8 cellular contexts compared by ENCODE assay signal in the genomic region with DNA sequence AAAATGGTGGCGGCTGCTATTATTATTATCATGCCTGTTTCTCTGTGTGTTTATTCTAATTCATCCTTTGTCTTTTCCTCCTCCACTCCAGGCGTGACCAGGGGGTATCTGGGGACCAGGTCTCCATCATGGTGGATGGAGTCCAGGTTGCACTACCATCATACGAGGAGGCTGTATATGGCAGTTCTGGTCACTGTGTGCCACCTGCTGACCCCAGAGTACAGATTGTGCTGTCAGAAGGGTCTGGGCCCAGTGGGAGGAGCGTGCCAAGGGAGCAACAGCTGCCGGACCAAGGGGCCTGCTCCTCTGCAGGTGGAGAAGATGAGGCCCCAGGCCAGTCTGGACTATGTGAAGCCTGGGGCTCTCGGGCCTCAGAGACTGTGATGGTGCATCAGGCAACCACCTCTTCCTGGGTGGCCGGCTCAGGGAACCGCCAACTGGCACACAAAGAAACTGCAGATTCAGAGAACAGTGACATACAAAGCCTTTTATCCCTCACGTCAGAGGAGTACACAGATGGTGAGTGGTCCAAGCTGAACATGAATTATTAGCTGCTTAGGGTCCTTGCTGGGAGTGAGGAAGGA. TPM values are rescaled to one million over a fixed set of nuclear protein-coding genes. Genes with fewer than 3 reads are reported as not detected.
DNase-seq lines count a peak whose midpoint lies in the region; ATAC-seq, FAIRE-seq and TF ChIP-seq lines count a peak whose summit lies in the region.

No MANE protein-coding gene starts in this region.

- no peak for TF ChIP-seq EP300 in GM12878 (IDR thresholded peaks at IDR 0.05; ENCODE audit: borderline replicate concordance in 1 of 2, control insufficient read depth in 1 of 2, low read depth in 2 of 2, low read length in 2 of 2)

- H3K79me2 ChIP-seq in GM12878 (ENCODE audit: control insufficient read depth, insufficient read depth, low read length), result peaks cover 1% of the 10 kb centered on the region; the same call in 1 of the 2 replicates

- no peaks in the 10 kb centered on the region for H3K27me3 ChIP-seq in GM12878 (replicated peaks in 1 of 2; ENCODE audit: control insufficient read depth in 2 of 2, insufficient read depth in 2 of 2, low read length in 1 of 2)

- no peak overlapping the region for H3K4me3 ChIP-seq in GM12878

- H3K9me3 ChIP-seq in GM12878 (replicated peaks; ENCODE audit: control insufficient read depth, insufficient read depth, low read length), result no peaks in the 10 kb centered on the region

- H4K20me1 ChIP-seq in GM12878 (ENCODE audit: control insufficient read depth, insufficient read depth), result no peaks in the 10 kb centered on the region

- peak; percentile 41; the same call in 1 of the 2 replicates for TF ChIP-seq RAD21 in GM12878 (IDR thresholded peaks at IDR 0.05; ENCODE audit: insufficient read depth, low read depth, low read length)

- no peak overlapping the region for H2AFZ ChIP-seq in GM12878 (ENCODE audit: control insufficient read depth, low read depth, low read length)

- SMC1A ChIA-PET in GM12878 (lab: Charles Lee; ENCODE audit: uncharacterized antibody, unreplicated experiment), result interaction anchor here (1.0 to 7.5 kb wide), 10 partner anchors 10 to 107 kb away, joined by 3 to 46 read pairs (median 4); no protein-coding TSS in a partner anchor

- TF ChIP-seq POLR2A in GM12878 (IDR thresholded peaks at IDR 0.05; ENCODE audit: low read depth, low read length), result no peak

- FAIRE-seq in GM12878 (lab: Jason Lieb, UNC), result peak; percentile 35

- H3K36me3 ChIP-seq in GM12878 (ENCODE audit: control insufficient read depth in 2 of 2, insufficient read depth in 2 of 2, low read length in 1 of 2), result peaks cover 40 to 63% of the 10 kb centered on the region in 2 experiments

- CTCF ChIA-PET in GM12878 (lab: Yijun Ruan, JAX), result interaction anchor here (0.7 to 2.8 kb wide), 9 partner anchors 11 to 115 kb away, joined by 3 to 12 read pairs (median 4); no protein-coding TSS in a partner anchor

- H3K27ac ChIP-seq in GM12878 (ENCODE audit: control insufficient read depth, insufficient read depth), result no peak overlapping the region

- peak; percentile 20 to 44 (median 30); a peak in 3 of 6 replicates for TF ChIP-seq CTCF in GM12878 (IDR thresholded peaks at IDR 0.05 in 2 of 3, conservative IDR thresholded peaks at IDR 0.05 in 1 of 3; ENCODE audit: control insufficient read depth in 2 of 3, extremely low read depth in 1 of 3, insufficient read depth in 1 of 3, low read depth in 3 of 3, low read length in 3 of 3)

- H3K4me1 ChIP-seq in GM12878 (ENCODE audit: control insufficient read depth, insufficient read depth, low read length), result peaks cover 9% of the 10 kb centered on the region

- in situ Hi-C loops in GM12878 (cut with MboI), result no loop called here

- POLR2A ChIA-PET in GM12878 (lab: Charles Lee), result interaction anchor here (1.1 to 2.4 kb wide), 3 partner anchors 10 to 100 kb away, joined by 3 to 10 read pairs (median 5); a partner anchor contains a TSS

- no peak overlapping the region for H3K9ac ChIP-seq in GM12878 (ENCODE audit: control insufficient read depth, insufficient read depth, low read length)

- H3K4me2 ChIP-seq in GM12878 (ENCODE audit: control insufficient read depth, insufficient read depth), result no peak overlapping the region

- intact Hi-C loops in GM12878 (cut with micrococcal nuclease; ENCODE audit: unreplicated experiment), result no loop called here

- RAD21 ChIA-PET in GM12878 (lab: Charles Lee; ENCODE audit: unreplicated experiment), result interaction anchor here (1.1 to 2.7 kb wide), 7 partner anchors 24 to 299 kb away, joined by 3 to 14 read pairs (median 3); no protein-coding TSS in a partner anchor

- 90% methylated on average over 9 of the region's 9 CpGs for WGBS in GM12878 (ENCODE audit: insufficient coverage, insufficient replicate concordance, low lambda C conversion rate, missing lambda C conversion rate)

- DNase-seq in NCI-H345 (lab: John Stamatoyannopoulos, UW) (peak; percentile 17), NCI-H345 treated with DMSO at 0.1 percent for 48 hours (lab: John Stamatoyannopoulos, UW; ENCODE audit: unreplicated experiment) (no peak), NCI-H69 (lab: John Stamatoyannopoulos, UW) (peak; percentile 89), GM12878 (ENCODE audit: low read depth, low spot score) (no peak), nucleus accumbens (lab: John Stamatoyannopoulos, UW) (peak in 30 of 56 donors; percentile 19 to 66 (median 37)), amniotic stem cell (lab: John Stamatoyannopoulos, UW) (no peak)

- ATAC-seq in GM12878 (peak; percentile 89), HG03097 (IDR thresholded peaks at IDR 0.05; ENCODE audit: low FRiP score, unreplicated experiment) (no peak), GM19397 (IDR thresholded peaks at IDR 0.05; ENCODE audit: unreplicated experiment) (no peak)

- BruUV-seq in GM12878 (replicated peaks; lab: Mats Ljungman, UMichigan), result no TSS peak

TF ChIP-seq in GM12878, 131 proteins besides CTCF, POLR2A, EP300 and RAD21 (continues in another document):
- no peak for TF ChIP-seq BACH1 (IDR thresholded peaks at IDR 0.05; ENCODE audit: borderline replicate concordance)
- TF ChIP-seq BRCA1 (IDR thresholded peaks at IDR 0.05; ENCODE audit: low read depth, low read length), result no peak
- TF ChIP-seq KLF5 (IDR thresholded peaks at IDR 0.05; ENCODE audit: partially characterized antibody), result no peak
- TF ChIP-seq NR2C1 (IDR thresholded peaks at IDR 0.05), result no peak
- TF ChIP-seq RAD51 (IDR thresholded peaks at IDR 0.05), result no peak
- TF ChIP-seq CBFB (IDR thresholded peaks at IDR 0.05; ENCODE audit: low read depth), result no peak
- TF ChIP-seq JUNB (IDR thresholded peaks at IDR 0.05), result no peak
- no peak for TF ChIP-seq BCL11A (IDR thresholded peaks at IDR 0.05; ENCODE audit: low read depth, low read length)
- TF ChIP-seq DPF2 (IDR thresholded peaks at IDR 0.05), result no peak
- no peak for TF ChIP-seq ZSCAN29 (IDR thresholded peaks at IDR 0.05)
- no peak for TF ChIP-seq ZZZ3 (IDR thresholded peaks at IDR 0.05; ENCODE audit: control insufficient read depth, insufficient read length, low read depth)
- TF ChIP-seq NBN (IDR thresholded peaks at IDR 0.05), result no peak
- TF ChIP-seq FOXK2 (IDR thresholded peaks at IDR 0.05), result no peak
- TF ChIP-seq, protein P1, sequence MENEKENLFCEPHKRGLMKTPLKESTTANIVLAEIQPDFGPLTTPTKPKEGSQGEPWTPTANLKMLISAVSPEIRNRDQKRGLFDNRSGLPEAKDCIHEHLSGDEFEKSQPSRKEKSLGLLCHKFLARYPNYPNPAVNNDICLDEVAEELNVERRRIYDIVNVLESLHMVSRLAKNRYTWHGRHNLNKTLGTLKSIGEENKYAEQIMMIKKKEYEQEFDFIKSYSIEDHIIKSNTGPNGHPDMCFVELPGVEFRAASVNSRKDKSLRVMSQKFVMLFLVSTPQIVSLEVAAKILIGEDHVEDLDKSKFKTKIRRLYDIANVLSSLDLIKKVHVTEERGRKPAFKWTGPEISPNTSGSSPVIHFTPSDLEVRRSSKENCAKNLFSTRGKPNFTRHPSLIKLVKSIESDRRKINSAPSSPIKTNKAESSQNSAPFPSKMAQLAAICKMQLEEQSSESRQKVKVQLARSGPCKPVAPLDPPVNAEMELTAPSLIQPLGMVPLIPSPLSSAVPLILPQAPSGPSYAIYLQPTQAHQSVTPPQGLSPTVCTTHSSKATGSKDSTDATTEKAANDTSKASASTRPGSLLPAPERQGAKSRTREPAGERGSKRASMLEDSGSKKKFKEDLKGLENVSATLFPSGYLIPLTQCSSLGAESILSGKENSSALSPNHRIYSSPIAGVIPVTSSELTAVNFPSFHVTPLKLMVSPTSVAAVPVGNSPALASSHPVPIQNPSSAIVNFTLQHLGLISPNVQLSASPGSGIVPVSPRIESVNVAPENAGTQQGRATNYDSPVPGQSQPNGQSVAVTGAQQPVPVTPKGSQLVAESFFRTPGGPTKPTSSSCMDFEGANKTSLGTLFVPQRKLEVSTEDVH (IDR thresholded peaks at IDR 0.05; ENCODE audit: low read depth, partially characterized antibody), result no peak

RNA-seq across cellular contexts. Expression of a gene that starts 58.3 kb away (rescaled TPM):
- total RNA-seq in GM12878 (2013; cell fraction: nucleolus; rRNA removed), result 912 and 920 TPM in 2 replicates
- total RNA-seq in GM12878 (2014; rRNA removed) (179 and 209 TPM in 2 replicates), GM12878 (2014; rRNA removed; fragmentation: Illumina TruSeq; extraction: Trizol) (249 and 265 TPM in 2 replicates), GM12878 (2021) (278 and 291 TPM in 2 replicates)
- 182 TPM for polyA plus RNA-seq in GM12878 (2011; ENCODE audit: low read depth)
- polyA plus RNA-seq in GM12878 (2011; rRNA removed) (369 and 477 TPM in 2 replicates), GM12878 (2014; fragmentation: Illumina TruSeq; extraction: Trizol) (370 and 405 TPM in 2 replicates), GM12878 (2014; fragmentation: Nextera tagmentation; extraction: Ambion mirVana) (100 to 1,000 TPM; 136 to 225 TPM), GM12878 (2014; rRNA removed) (451 and 453 TPM in 2 replicates), GM12878 (2016; fragmentation: Nextera tagmentation; extraction: Ambion mirVana) (100 to 1,000 TPM; 266 to 284 TPM)
- polyA plus RNA-seq in GM12878 (2011; cell fraction: cytosol; rRNA removed), result 169 and 173 TPM in 2 replicates
- polyA plus RNA-seq in GM12878 (2011; cell fraction: nucleus; rRNA removed), result 1,417 and 1,542 TPM in 2 replicates
- 314 and 433 TPM in 2 replicates for polyA plus RNA-seq in GM12878 (2012)
- 137 and 170 TPM in 2 replicates for polyA minus RNA-seq in GM12878 (2011; rRNA and poly(A)+ RNA removed)
- polyA minus RNA-seq in GM12878 (2011; cell fraction: cytosol; rRNA and poly(A)+ RNA removed), result 87.6 and 101 TPM in 2 replicates
- 300 and 376 TPM in 2 replicates for polyA minus RNA-seq in GM12878 (2011; cell fraction: nucleus; rRNA and poly(A)+ RNA removed)

Comparison
In these comparisons a context has a peak if more than half of its experiments do, and no peak if none do; other contexts are left out.
1. DNase-seq: peak in NCI-H345 (single experiment), NCI-H69 (single experiment) and nucleus accumbens (30 of 56); none in NCI-H345 treated with DMSO at 0.1 percent for 48 hours (single experiment), GM12878 (single experiment) and amniotic stem cell (single experiment).